13 cellular contexts compared by ENCODE assay signal in genomic region chr13:63843766-63844699, GRCh38.
DNase-seq lines count a peak whose midpoint lies in the region; ATAC-seq lines count a peak whose summit lies in the region.
"Had no signal": no experiment of that assay in that cellular context is flagged by ENCODE, and none has a peak within 500 bp of the region (broad histone marks: within the 10 kb centered on the region; RNA-seq: fewer than 3 reads in every experiment).

No MANE protein-coding gene starts in this region.

- H4K8ac ChIP-seq in mesenchymal stem cell (ENCODE audit: low read length): no peak overlapping the region

- no peak overlapping the region for H2AK5ac ChIP-seq in mesenchymal stem cell (ENCODE audit: low read length, severe bottlenecking)

- H3K4me3 ChIP-seq in mesenchymal stem cell (ENCODE audit: insufficient read depth in 1 of 2, low read depth in 1 of 2, low read length in 2 of 2): no peak overlapping the region
- H3K4me3 ChIP-seq: A549, HAP-1 had no signal

- no peak overlapping the region for H3K9ac ChIP-seq in mesenchymal stem cell (ENCODE audit: low read length)

- no peak overlapping the region for H2BK15ac ChIP-seq in mesenchymal stem cell (ENCODE audit: low read depth, poor library complexity, severe bottlenecking)

- no peak overlapping the region for H3K23ac ChIP-seq in mesenchymal stem cell (ENCODE audit: low read length in 2 of 2)

- no peak overlapping the region for H2BK5ac ChIP-seq in mesenchymal stem cell (ENCODE audit: low read depth, low read length, poor library complexity, severe bottlenecking)

- no peak overlapping the region for H2BK120ac ChIP-seq in mesenchymal stem cell (ENCODE audit: low read depth, low read length)

- H3K9me3 ChIP-seq in mesenchymal stem cell (ENCODE audit: control insufficient read depth, low read length): no peaks in the 10 kb centered on the region
- H3K9me3 ChIP-seq: A549, BE2C, HAP-1 had no signal

- no peak overlapping the region for H3K18ac ChIP-seq in mesenchymal stem cell (ENCODE audit: low read depth in 1 of 2, low read length in 2 of 2)

- peak; percentile 40 for ATAC-seq in stimulated activated naive CD8-positive, alpha-beta T cell treated with anti-CD3 and anti-CD28 coated beads, Interleukin-15, Interleukin-2, amounts not matched to agents 100 U/mL and 50 U/mL, for 24 hours
- ATAC-seq: A549 had no signal

- no peak overlapping the region for H2BK12ac ChIP-seq in mesenchymal stem cell (ENCODE audit: low read length in 2 of 2)

- no peak overlapping the region for H3K4me2 ChIP-seq in mesenchymal stem cell (ENCODE audit: low read length, poor library complexity, severe bottlenecking)
- H3K4me2 ChIP-seq: A549 had no signal

- peak overlapping the region; percentile 23 for H2AFZ ChIP-seq in mesenchymal stem cell (ENCODE audit: low read depth, low read length)

- H3K4ac ChIP-seq in mesenchymal stem cell (ENCODE audit: low read depth in 1 of 2, low read length in 2 of 2): no peak overlapping the region

- H3K79me1 ChIP-seq in mesenchymal stem cell (replicated peaks; ENCODE audit: low read length, poor library complexity, severe bottlenecking): no peaks in the 10 kb centered on the region

- H3K14ac ChIP-seq in mesenchymal stem cell (ENCODE audit: low read length in 2 of 2): no peak overlapping the region

- no peak overlapping the region for H3K27ac ChIP-seq in mesenchymal stem cell (ENCODE audit: low read length, poor library complexity, severe bottlenecking)
- H3K27ac ChIP-seq: A549, C4-2B had no signal

- 94% methylated on average over 41 of the region's 42 CpGs for WGBS in mesenchymal stem cell

- H3K36me3 ChIP-seq in mesenchymal stem cell (ENCODE audit: control insufficient read depth in 1 of 2, insufficient read depth in 2 of 2, low read depth in 1 of 2, low read length in 2 of 2): no peaks in the 10 kb centered on the region
- H3K36me3 ChIP-seq: BE2C, HAP-1 had no signal

- H4K91ac ChIP-seq in mesenchymal stem cell (ENCODE audit: low read length): no peak overlapping the region

- H3K4me1 ChIP-seq in mesenchymal stem cell (ENCODE audit: control insufficient read depth, insufficient read depth, low read depth, low read length): peaks cover 4% of the 10 kb centered on the region
- H3K4me1 ChIP-seq: A549, BE2C, HAP-1 had no signal

- DNase-seq in islet precursor cell (peak; percentile 43), mesenchymal stem cell (no peak), medulla oblongata (ENCODE audit: extremely low spot score) (no peak), NOMO-1 (lab: John Stamatoyannopoulos, UW; ENCODE audit: unreplicated experiment in 2 of 2) (no peak)
- no peak for DNase-seq in stimulated activated naive CD8-positive, alpha-beta T cell treated with anti-CD3 and anti-CD28 coated beads, Interleukin-15, Interleukin-2, amounts not matched to agents 100 U/mL and 50 U/mL, for 24 hours
- DNase-seq in central memory CD4-positive, alpha-beta T cell: no peak
- DNase-seq: BE2C; CD4-positive, alpha-beta memory T cell; DMS79; EL had no signal

- H3K27me3 ChIP-seq in mesenchymal stem cell (ENCODE audit: control insufficient read depth in 1 of 2, insufficient read depth in 1 of 2, low read length in 2 of 2): no peaks in the 10 kb centered on the region
- H3K27me3 ChIP-seq: BE2C had no signal
